In genomic region chr12:27081668-27082091, GRCh38 we compare ENCODE assay signal across 14 cellular contexts. TPM values are rescaled to one million over a fixed set of nuclear protein-coding genes. Genes with fewer than 3 reads are reported as not detected.
DNase-seq lines count a peak whose midpoint lies in the region; ATAC-seq, FAIRE-seq and TF ChIP-seq lines count a peak whose summit lies in the region.
"Had no signal": no experiment of that assay in that cellular context is flagged by ENCODE, and none has a peak within 500 bp of the region (broad histone marks: within the 10 kb centered on the region; RNA-seq: fewer than 3 reads in every experiment).

No MANE protein-coding gene starts in this region.

- DNase-seq in EH (ENCODE audit: low read depth) (peak; percentile 47), HTR-8/SVneo (ENCODE audit: insufficient read length, low spot score) (peak; percentile 48), breast epithelium (ENCODE audit: low spot score in 2 of 2) (peak in 1 of 2 donors; percentile 80), myocyte (ENCODE audit: low read depth) (peak; percentile 15), RKO (ENCODE audit: low spot score) (no peak), NCI-H187 treated with DMSO at 0.1 percent for 48 hours (lab: John Stamatoyannopoulos, UW) (no peak), colonic mucosa (no peak), left lung (no peak)
- DNase-seq: activated CD4-positive, CD25-positive, alpha-beta regulatory T cell; activated T-cell treated with anti-CD3 and anti-CD28 coated beads, Interleukin-2, amount 50 U/mL, for 48 hours; Calu3 had no signal

- TF ChIP-seq POLR2A in breast epithelium (IDR thresholded peaks at IDR 0.05): no peak

- H3K36me3 ChIP-seq in breast epithelium (no peaks in the 10 kb centered on the region), colonic mucosa (no peaks in the 10 kb centered on the region), left lung (no peaks in the 10 kb centered on the region)
- H3K36me3 ChIP-seq: tibial nerve had no signal

- H3K4me1 ChIP-seq in breast epithelium (no peaks in the 10 kb centered on the region), colonic mucosa (no peaks in the 10 kb centered on the region), left lung (no peaks in the 10 kb centered on the region)

- H3K27ac ChIP-seq in breast epithelium: peak overlapping the region; percentile 77 to 89
- no peak overlapping the region for H3K27ac ChIP-seq in colonic mucosa
- H3K27ac ChIP-seq in left lung: no peak overlapping the region
- H3K27ac ChIP-seq: tibial nerve had no signal

- TF ChIP-seq CTCF in breast epithelium (IDR thresholded peaks at IDR 0.05) (no peak), colonic mucosa (IDR thresholded peaks at IDR 0.05) (no peak), left lung (IDR thresholded peaks at IDR 0.05) (no peak)

- peak; percentile 94 for FAIRE-seq in HTR-8/SVneo (lab: Jason Lieb, UNC)
- FAIRE-seq: frontal cortex had no signal

- intact Hi-C loops in breast epithelium (cut with DNase I; ENCODE audit: low total_unique reads) (no loop called here), colonic mucosa (cut with DNase I) (no loop called here), left lung (cut with DNase I) (no loop called here)

- H3K9me3 ChIP-seq in breast epithelium: no peaks in the 10 kb centered on the region
- no peaks in the 10 kb centered on the region for H3K9me3 ChIP-seq in colonic mucosa
- H3K9me3 ChIP-seq in left lung: peaks cover 0 to 2% of the 10 kb centered on the region in 2 donors
- H3K9me3 ChIP-seq: tibial nerve had no signal

- H3K4me3 ChIP-seq in breast epithelium (no peak overlapping the region), colonic mucosa (no peak overlapping the region), left lung (no peak overlapping the region)
- H3K4me3 ChIP-seq: tibial nerve had no signal

- H3K9ac ChIP-seq in colonic mucosa (ENCODE audit: low read depth in 2 of 2, low read length in 2 of 2): no peak overlapping the region

- ATAC-seq in left lung: no peak

- no peaks in the 10 kb centered on the region for H3K27me3 ChIP-seq in breast epithelium
- no peaks in the 10 kb centered on the region for H3K27me3 ChIP-seq in colonic mucosa
- H3K27me3 ChIP-seq in left lung: no peaks in the 10 kb centered on the region
- H3K27me3 ChIP-seq: tibial nerve had no signal

RNA-seq across cellular contexts. Expression of gene C12orf71, which starts 0.7 kb away (rescaled TPM):
- total RNA-seq in breast epithelium (not detected), myocyte (not detected in 2 replicates), colonic mucosa (not detected), left lung (not detected)
- polyA plus RNA-seq in myocyte (2012): not detected
- total RNA-seq: Calu3, frontal cortex, lung microvascular endothelial cell, tibial nerve had no signal

RNA-seq across cellular contexts. Expression of gene MED21, which starts 59.3 kb away (rescaled TPM):
- total RNA-seq in breast epithelium: 10 to 100 TPM; 41.1 to 71.3 (median 55.7) TPM
- total RNA-seq in myocyte: 60.9 and 73.5 TPM in 2 replicates
- polyA plus RNA-seq in myocyte (2012): 26.4 TPM
- 10 to 100 TPM; 44.5 to 45.1 TPM for total RNA-seq in colonic mucosa
- 10 to 100 TPM; 64.1 to 66.2 TPM for total RNA-seq in left lung

Comparison
In these comparisons a context has a peak if more than half of its experiments do, and no peak if none do; other contexts are left out.
1. DNase-seq: peak in EH (single experiment), HTR-8/SVneo (single experiment) and myocyte (single experiment); none in RKO (single experiment), NCI-H187 treated with DMSO at 0.1 percent for 48 hours (single experiment), colonic mucosa (single experiment) and left lung (0 of 2).
2. H3K27ac ChIP-seq: peak in breast epithelium (2 of 2); none in colonic mucosa (single experiment) and left lung (0 of 2).